30 cellular contexts compared by ENCODE assay signal in genomic region chr1:21245688-21246229, GRCh38.
"Had no signal": no experiment of that assay in that cellular context is flagged by ENCODE, and none has a peak within 500 bp of the region (broad histone marks: within the 10 kb centered on the region; RNA-seq: fewer than 3 reads in every experiment).

No MANE protein-coding gene starts in this region.

- H3K27ac ChIP-seq: colonic mucosa, esophagus muscularis mucosa, foreskin keratinocyte, gastroesophageal sphincter, heart left ventricle, hepatocyte, left lung, prostate gland, right atrium auricular region, sigmoid colon, spleen, testis, tibial artery had no signal

- H2AFZ ChIP-seq: hepatocyte had no signal

- H3K27me3 ChIP-seq: colonic mucosa, esophagus muscularis mucosa, foreskin keratinocyte, gastroesophageal sphincter, heart left ventricle, hepatocyte, left lung, right atrium auricular region, sigmoid colon, spleen, testis, tibial artery had no signal

- H3K4me1 Mint-ChIP-seq: mesothelial cell of epicardium; naive B cell; neural crest cell; stimulated activated memory B cell treated with anti-CD40 and anti-IgM and Interleukin-4, amounts not matched to agents 10 μg/mL and 1 μg/mL and 100 μg/mL, for 72 hours had no signal

- H3K4me3 Mint-ChIP-seq: dendritic cell treated with granulocyte-macrophage colony-stimulating factor and Interleukin-4, amounts not matched to agents 40 ng/mL and 50 ng/mL, for 4 days; endodermal cell; mesothelial cell of epicardium; natural killer cell treated with Interleukin-12 subunit alpha and Interleukin-12 subunit beta and Interleukin-15 and Interleukin-18, amount 100 ng/mL, for 72 hours; neural crest cell; stimulated activated memory B cell treated with anti-CD40 and anti-IgM and Interleukin-4, amounts not matched to agents 10 μg/mL and 1 μg/mL and 100 μg/mL, for 72 hours; type B pancreatic cell had no signal

- H3K27ac Mint-ChIP-seq: dendritic cell treated with granulocyte-macrophage colony-stimulating factor and Interleukin-4, amounts not matched to agents 40 ng/mL and 50 ng/mL, for 4 days; endodermal cell; mesothelial cell of epicardium; natural killer cell treated with Interleukin-12 subunit alpha and Interleukin-12 subunit beta and Interleukin-15 and Interleukin-18, amount 100 ng/mL, for 72 hours; stimulated activated memory B cell treated with anti-CD40 and anti-IgM and Interleukin-4, amounts not matched to agents 10 μg/mL and 1 μg/mL and 100 μg/mL, for 72 hours; type B pancreatic cell had no signal

- H3K27me3 Mint-ChIP-seq: naive B cell; natural killer cell treated with Interleukin-12 subunit alpha and Interleukin-12 subunit beta and Interleukin-15 and Interleukin-18, amount 100 ng/mL, for 72 hours; stimulated activated memory B cell treated with anti-CD40 and anti-IgM and Interleukin-4, amounts not matched to agents 10 μg/mL and 1 μg/mL and 100 μg/mL, for 72 hours; type B pancreatic cell had no signal

- DNase-seq: colonic mucosa; effector CD8-positive, alpha-beta T cell; foreskin keratinocyte; left cardiac atrium; left lung; mesenchymal stem cell; mucosa of descending colon; naive B cell; sigmoid colon; spleen; stimulated activated CD4-positive, alpha-beta T cell treated with anti-CD3 and anti-CD28 coated beads, Interleukin-4, amount 100 ng/mL, for 4 hours; substantia nigra; testis; tibial artery had no signal

- H3K4me2 ChIP-seq: hepatocyte had no signal

- H3K9me3 Mint-ChIP-seq: dendritic cell treated with granulocyte-macrophage colony-stimulating factor and Interleukin-4, amounts not matched to agents 40 ng/mL and 50 ng/mL, for 4 days; endodermal cell; natural killer cell treated with Interleukin-12 subunit alpha and Interleukin-12 subunit beta and Interleukin-15 and Interleukin-18, amount 100 ng/mL, for 72 hours; neural crest cell; stimulated activated memory B cell treated with anti-CD40 and anti-IgM and Interleukin-4, amounts not matched to agents 10 μg/mL and 1 μg/mL and 100 μg/mL, for 72 hours; type B pancreatic cell had no signal

- ATAC-seq: foreskin keratinocyte; gastroesophageal sphincter; heart left ventricle; left cardiac atrium; left lung; natural killer cell treated with Interleukin-12 subunit alpha and Interleukin-12 subunit beta and Interleukin-15 and Interleukin-18, amount 100 ng/mL, for 72 hours; stimulated activated memory B cell treated with anti-CD40 and anti-IgM and Interleukin-4, amounts not matched to agents 10 μg/mL and 1 μg/mL and 100 μg/mL, for 72 hours; stimulated activated naive CD8-positive, alpha-beta T cell treated with anti-CD3 and anti-CD28 coated beads, Interleukin-15, Interleukin-2, amounts not matched to agents 100 U/mL and 50 U/mL, for 24 hours had no signal

- H3K9me3 ChIP-seq: colonic mucosa, esophagus muscularis mucosa, gastroesophageal sphincter, heart left ventricle, left lung, mucosa of descending colon, prostate gland, right atrium auricular region, sigmoid colon, testis, tibial artery had no signal

- FAIRE-seq: endothelial cell of umbilical vein, islet of Langerhans had no signal

- H3K4me3 ChIP-seq: colonic mucosa, esophagus muscularis mucosa, gastroesophageal sphincter, heart left ventricle, hepatocyte, left lung, mucosa of descending colon, prostate gland, right atrium auricular region, sigmoid colon, spleen, testis, tibial artery had no signal

- H3K4me1 ChIP-seq: colonic mucosa, esophagus muscularis mucosa, foreskin keratinocyte, gastroesophageal sphincter, heart left ventricle, left lung, prostate gland, right atrium auricular region, sigmoid colon, spleen, testis, tibial artery had no signal

- H3K36me3 Mint-ChIP-seq: natural killer cell treated with Interleukin-12 subunit alpha and Interleukin-12 subunit beta and Interleukin-15 and Interleukin-18, amount 100 ng/mL, for 72 hours had no signal
